ENCODE assay signal across 15 cellular contexts in the genomic region with DNA sequence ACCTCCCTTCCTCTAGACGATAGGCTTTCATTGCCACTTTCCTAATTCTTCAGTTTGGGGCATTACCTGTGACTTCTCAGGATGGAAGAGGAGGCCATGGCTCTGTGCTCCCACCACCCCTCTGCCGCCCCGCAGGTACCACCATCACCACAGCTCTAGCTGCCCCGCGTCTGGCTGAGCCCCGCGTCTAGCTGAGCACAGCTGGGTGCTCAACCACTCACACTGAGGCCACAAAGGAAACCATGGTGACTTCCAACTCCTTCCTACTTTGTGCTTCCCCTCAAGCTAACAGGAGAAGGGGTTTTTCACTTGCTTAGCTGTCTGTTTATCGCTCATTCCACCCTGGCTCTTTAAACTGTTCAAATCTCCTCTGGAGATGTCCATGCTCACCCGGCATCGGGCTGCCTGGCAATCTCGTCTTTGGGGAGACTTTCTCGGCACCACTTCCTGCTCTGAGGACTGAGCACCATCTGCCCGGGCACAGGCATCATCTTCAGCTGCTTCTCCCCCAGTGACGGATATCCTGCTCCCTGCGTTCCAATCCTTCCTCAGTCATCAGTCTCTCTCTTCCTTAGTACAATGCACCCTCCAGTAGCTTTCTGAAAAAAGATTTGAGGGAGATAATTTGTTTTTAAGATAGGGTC. TPM values are rescaled to one million over a fixed set of nuclear protein-coding genes. Genes with fewer than 3 reads are reported as not detected.
DNase-seq lines count a peak whose midpoint lies in the region; ATAC-seq and TF ChIP-seq lines count a peak whose summit lies in the region.
"Had no signal": no experiment of that assay in that cellular context is flagged by ENCODE, and none has a peak within 500 bp of the region (broad histone marks: within the 10 kb centered on the region; RNA-seq: fewer than 3 reads in every experiment).

No MANE protein-coding gene starts in this region.

- no peaks in the 10 kb centered on the region for H3K9me3 ChIP-seq in sigmoid colon
- H3K9me3 ChIP-seq: upper lobe of left lung had no signal

- no peaks in the 10 kb centered on the region for H3K9me3 Mint-ChIP-seq in central memory CD8-positive, alpha-beta T cell

- H3K27ac Mint-ChIP-seq in central memory CD8-positive, alpha-beta T cell (ENCODE audit: low read depth) = peak overlapping the region; percentile 49
- H3K27ac Mint-ChIP-seq: T-helper 17 cell had no signal

- peak overlapping the region in 1 of 4 donors; percentile 3 for H3K4me3 ChIP-seq in sigmoid colon
- no peak overlapping the region for H3K4me3 ChIP-seq in foreskin fibroblast (ENCODE audit: low read depth in 1 of 2, low read length in 2 of 2)
- H3K4me3 ChIP-seq: cardiac muscle cell had no signal

- no peak for TF ChIP-seq CTCF in sigmoid colon (IDR thresholded peaks at IDR 0.05)
- TF ChIP-seq CTCF in foreskin fibroblast (IDR thresholded peaks at IDR 0.05; ENCODE audit: low read depth, low read length) = no peak

- H3K36me3 ChIP-seq in sigmoid colon = no peaks in the 10 kb centered on the region
- H3K36me3 ChIP-seq: cardiac muscle cell had no signal

- H3K4me1 Mint-ChIP-seq in central memory CD8-positive, alpha-beta T cell = peaks cover 21% of the 10 kb centered on the region

- peak in 2 of 3 experiments; percentile 67 to 84 for DNase-seq in NCI-H1417 (lab: John Stamatoyannopoulos, UW)
- DNase-seq in NCI-H1417 treated with DMSO at 0.1 percent for 48 hours (lab: John Stamatoyannopoulos, UW) = no peak
- peak; percentile 81 for DNase-seq in NCI-H1092 treated with DMSO at 0.1 percent for 48 hours (lab: John Stamatoyannopoulos, UW)
- DNase-seq in central memory CD8-positive, alpha-beta T cell (ENCODE audit: low spot score in 2 of 2) = no peak
- no peak for DNase-seq in sigmoid colon
- DNase-seq in foreskin fibroblast = no peak
- DNase-seq: ACHN; activated effector memory CD4-positive, alpha-beta T cell treated with Interleukin-2 at 50 U/mL for 16 hours; erythroblast; NCI-H187; T-helper 17 cell had no signal

- no peak overlapping the region for H3K4me3 Mint-ChIP-seq in central memory CD8-positive, alpha-beta T cell
- H3K4me3 Mint-ChIP-seq: T-helper 17 cell had no signal

- H3K27me3 ChIP-seq in sigmoid colon = no peaks in the 10 kb centered on the region
- H3K27me3 ChIP-seq: cardiac muscle cell, upper lobe of left lung had no signal

- peak overlapping the region; percentile 49 to 77 (median 70) for H3K27ac ChIP-seq in sigmoid colon
- H3K27ac ChIP-seq: cardiac muscle cell had no signal

- no peak for TF ChIP-seq POLR2A in sigmoid colon (IDR thresholded peaks at IDR 0.05)

- peaks cover 9% of the 10 kb centered on the region for H3K36me3 Mint-ChIP-seq in central memory CD8-positive, alpha-beta T cell (ENCODE audit: insufficient read depth)

- intact Hi-C loops in sigmoid colon (cut with DNase I) = loop anchor here (5.0 kb wide), 1 partner anchor 66 kb away; no protein-coding TSS in a partner anchor

- peaks cover 0 to 48% (median 41%) of the 10 kb centered on the region in 4 donors for H3K4me1 ChIP-seq in sigmoid colon

- 63 to 81% methylated on average over 15 of the region's 15 CpGs for WGBS in sigmoid colon, 2 donors

- no peak for TF ChIP-seq EP300 in sigmoid colon (IDR thresholded peaks at IDR 0.05)

- no peaks in the 10 kb centered on the region for H3K27me3 Mint-ChIP-seq in central memory CD8-positive, alpha-beta T cell
- H3K27me3 Mint-ChIP-seq: T-helper 17 cell had no signal

- no peak for ATAC-seq in central memory CD8-positive, alpha-beta T cell (replicated peaks; ENCODE audit: extremely low read depth, poor library complexity, severe bottlenecking)
- ATAC-seq in GM18498 (IDR thresholded peaks at IDR 0.05; ENCODE audit: unreplicated experiment) (no peak), HG03280 (IDR thresholded peaks at IDR 0.05; ENCODE audit: unreplicated experiment) (no peak)
- ATAC-seq: T-helper 17 cell had no signal

RNA-seq across cellular contexts. Expression of gene MAD1L1, which starts 59.4 kb away (rescaled TPM):
- 10 to 100 TPM; 12.1 to 30.5 (median 21.4) TPM for total RNA-seq in sigmoid colon
- polyA plus RNA-seq in sigmoid colon = 10 to 100 TPM; 10.2 to 38.4 (median 14.6) TPM

Comparison
In these comparisons a context has a peak if more than half of its experiments do, and no peak if none do; other contexts are left out.
1. DNase-seq: peak in NCI-H1417 (2 of 3) and NCI-H1092 treated with DMSO at 0.1 percent for 48 hours (single experiment); none in NCI-H1417 treated with DMSO at 0.1 percent for 48 hours (single experiment), central memory CD8-positive, alpha-beta T cell (0 of 2), sigmoid colon (single experiment) and foreskin fibroblast (0 of 2).